14 cellular contexts compared by ENCODE assay signal in the genomic region with DNA sequence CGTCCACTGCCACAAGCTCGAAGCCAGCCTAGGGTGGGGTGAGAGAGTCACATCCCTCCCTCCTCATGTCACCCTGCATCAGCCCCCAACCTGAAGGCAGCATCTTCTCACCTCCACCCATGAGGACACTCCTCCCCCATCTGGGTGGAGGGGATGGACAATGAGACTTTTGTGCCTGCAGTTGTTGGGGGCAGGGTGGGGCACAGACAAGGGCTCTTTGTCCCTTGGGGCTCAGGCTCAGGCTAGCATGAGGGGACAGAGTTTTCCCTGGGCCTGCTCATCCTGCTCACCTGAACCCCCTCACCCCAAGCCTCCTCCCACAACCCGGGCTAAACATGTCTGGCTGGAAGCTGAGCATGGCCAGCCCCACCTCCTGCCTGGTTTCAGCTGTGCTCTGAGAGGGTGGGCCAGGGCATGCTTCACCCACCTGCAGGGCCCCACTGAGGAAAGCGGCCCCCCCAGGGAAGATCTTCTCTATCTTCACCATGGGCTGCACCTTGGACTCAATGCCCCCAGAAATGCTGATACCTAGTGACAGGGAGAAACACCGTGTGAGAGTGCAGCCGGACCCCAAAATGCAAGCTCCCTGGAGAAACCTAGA. TPM values are rescaled to one million over a fixed set of nuclear protein-coding genes. Genes with fewer than 3 reads are reported as not detected.
DNase-seq lines count a peak whose midpoint lies in the region; ATAC-seq and TF ChIP-seq lines count a peak whose summit lies in the region.
"Had no signal": no experiment of that assay in that cellular context is flagged by ENCODE, and none has a peak within 500 bp of the region (broad histone marks: within the 10 kb centered on the region; RNA-seq: fewer than 3 reads in every experiment).

No MANE protein-coding gene starts in this region.

- H3K27me3 ChIP-seq in stomach = no peaks in the 10 kb centered on the region
- H3K27me3 ChIP-seq: BLaER1, cardiac muscle cell, upper lobe of left lung had no signal

- no peak for TF ChIP-seq POLR2A in stomach (IDR thresholded peaks at IDR 0.05)

- H3K4me1 ChIP-seq in stomach = peaks cover 30 to 63% (median 54%) of the 10 kb centered on the region in 4 donors

- DNase-seq in amygdala (lab: John Stamatoyannopoulos, UW) (peak in 49 of 56 donors; percentile 14 to 87 (median 68)), hippocampal formation (lab: John Stamatoyannopoulos, UW) (peak; percentile 72 to 76), stomach (no peak), D341Med (ENCODE audit: low spot score) (no peak)
- no peak for DNase-seq in stimulated activated CD8-positive, alpha-beta memory T cell treated with anti-CD3 and anti-CD28 coated beads, Interleukin-4, amount 100 ng/mL, for 48 hours
- DNase-seq: activated CD4-positive, CD25-positive, alpha-beta regulatory T cell; activated naive CD4-positive, alpha-beta T cell treated with Interleukin-2 at 50 U/mL for 16 hours; DMS79; NCI-H2081; upper lobe of left lung had no signal

- intact Hi-C loops in stomach (cut with DNase I; ENCODE audit: low total_unique reads) = no loop called here

- no peaks in the 10 kb centered on the region for H3K9me3 ChIP-seq in stomach
- H3K9me3 ChIP-seq: BLaER1, upper lobe of left lung had no signal

- WGBS in stomach, 5 donors = 66 to 93% (median 76%) methylated on average over 3 to 6 of the region's 6 CpGs

- TF ChIP-seq EP300 in stomach (IDR thresholded peaks at IDR 0.05) = no peak

- H3K4me3 ChIP-seq in stomach = no peak overlapping the region
- H3K4me3 ChIP-seq: BLaER1, cardiac muscle cell, upper lobe of left lung had no signal

- H3K36me3 ChIP-seq in stomach = peaks cover 27 to 36% (median 35%) of the 10 kb centered on the region in 4 donors

- no peak for ATAC-seq in GM18873 (IDR thresholded peaks at IDR 0.05; ENCODE audit: low FRiP score, unreplicated experiment)
- ATAC-seq: Panc1 had no signal

- TF ChIP-seq CTCF in stomach (IDR thresholded peaks at IDR 0.05) = no peak

- H3K27ac ChIP-seq in stomach = peak overlapping the region in 3 of 5 donors; percentile 46 to 68 (median 47)
- H3K27ac ChIP-seq: BLaER1 had no signal

RNA-seq across cellular contexts. Expression of gene LZTS2, which starts 9.3 kb away (rescaled TPM):
- 10 to 100 TPM; 41.2 to 70.7 (median 52.5) TPM for total RNA-seq in stomach
- polyA plus RNA-seq in stomach = 10 to 100 TPM; 34.7 to 58.2 (median 39.1) TPM

RNA-seq across cellular contexts. Expression of gene TWNK, which starts 21.6 kb away (rescaled TPM):
- total RNA-seq in stomach = 10 to 100 TPM in 2 of 5 donors, 1 to 10 TPM in 2, not detected in 1; 4.2 to 30.8 (median 18.0) TPM
- 1 to 10 TPM; 2.3 to 4.8 (median 4.7) TPM for polyA plus RNA-seq in stomach

RNA-seq across cellular contexts. Expression of gene MRPL43, which starts 21.6 kb away (rescaled TPM):
- 100 to 1,000 TPM in 1 of 5 donors, 10 to 100 TPM in 4; 29.9 to 243 (median 93.3) TPM for total RNA-seq in stomach
- 100 to 1,000 TPM in 1 of 3 donors, 10 to 100 TPM in 2; 91.2 to 131 (median 98.6) TPM for polyA plus RNA-seq in stomach

RNA-seq across cellular contexts. Expression of gene PDZD7, which starts 22.0 kb away (rescaled TPM):
- 1 to 10 TPM in 1 of 5 donors, not detected in 4; 2.4 TPM for total RNA-seq in stomach
- polyA plus RNA-seq in stomach = under 1 TPM; 0.20 to 0.76 (median 0.75) TPM

RNA-seq across cellular contexts. Expression of gene SFXN3, which starts 22.1 kb away (rescaled TPM):
- total RNA-seq in stomach = 10 to 100 TPM in 4 of 5 donors, 1 to 10 TPM in 1; 9.9 to 60.4 (median 37.9) TPM
- polyA plus RNA-seq in stomach = 10 to 100 TPM; 11.1 to 20.7 (median 20.5) TPM

Comparison
In these comparisons a context has a peak if more than half of its experiments do, and no peak if none do; other contexts are left out.
1. DNase-seq: peak in amygdala (49 of 56) and hippocampal formation (2 of 2); none in stomach (single experiment), D341Med (single experiment) and stimulated activated CD8-positive, alpha-beta memory T cell treated with anti-CD3 and anti-CD28 coated beads, Interleukin-4, amount 100 ng/mL, for 48 hours (single experiment).